ENCODE assay signal across 8 cellular contexts in the genomic region with DNA sequence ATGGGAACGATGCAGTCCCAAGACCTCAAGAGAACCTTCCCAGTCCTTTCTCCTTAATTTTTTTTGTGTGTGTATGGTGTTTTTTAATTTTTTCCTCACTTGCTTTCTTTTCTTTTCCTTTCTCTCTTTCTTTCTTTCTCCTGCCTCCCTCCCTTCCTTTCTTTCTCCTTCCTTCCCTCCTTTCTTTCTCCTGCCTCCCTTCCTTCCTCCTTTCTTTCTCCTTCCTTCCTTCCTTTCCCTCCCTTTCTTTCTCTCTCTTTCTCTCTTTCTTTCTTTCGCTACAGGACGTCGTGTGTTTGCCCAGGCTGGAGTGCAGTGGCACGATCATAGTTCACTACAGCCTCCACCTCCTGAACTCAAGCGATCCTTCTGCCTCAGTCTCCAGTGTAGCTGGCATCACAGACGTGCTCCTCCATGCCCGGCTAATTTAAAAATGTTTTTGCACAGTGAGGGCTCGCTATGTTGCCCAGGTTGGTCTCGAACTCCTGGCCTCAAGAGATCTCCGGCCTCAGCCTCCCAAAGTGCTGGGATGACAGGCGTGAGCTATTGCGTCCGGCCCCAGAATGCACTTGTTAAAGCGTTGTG. TPM values are rescaled to one million over a fixed set of nuclear protein-coding genes. Genes with fewer than 3 reads are reported as not detected.
DNase-seq lines count a peak whose midpoint lies in the region; ATAC-seq, FAIRE-seq and TF ChIP-seq lines count a peak whose summit lies in the region.

No MANE protein-coding gene starts in this region.

- peak overlapping the region; percentile 83 for H3K27ac Mint-ChIP-seq in stimulated activated naive CD8-positive, alpha-beta T cell treated with anti-CD3 and anti-CD28 coated beads, Interleukin-15, Interleukin-2, amounts not matched to agents 100 ng/mL and 50 ng/mL, for 24 hours

- H3K27me3 Mint-ChIP-seq in stimulated activated naive CD8-positive, alpha-beta T cell treated with anti-CD3 and anti-CD28 coated beads, Interleukin-15, Interleukin-2, amounts not matched to agents 100 ng/mL and 50 ng/mL, for 24 hours = no peaks in the 10 kb centered on the region

- H3K36me3 ChIP-seq in bronchial epithelial cell (ENCODE audit: control insufficient read depth, insufficient read depth, low read length) = no peaks in the 10 kb centered on the region
- H3K36me3 ChIP-seq in muscle layer of duodenum (ENCODE audit: control insufficient read depth in 1 of 2, insufficient read depth in 2 of 2, low read length in 2 of 2) = no peaks in the 10 kb centered on the region
- no peaks in the 10 kb centered on the region for H3K36me3 ChIP-seq in vagina

- no peak for DNase-seq in stimulated activated naive CD8-positive, alpha-beta T cell treated with anti-CD3 and anti-CD28 coated beads, Interleukin-15, Interleukin-2, amounts not matched to agents 100 U/mL and 50 U/mL, for 24 hours
- no peak for DNase-seq in bronchial epithelial cell (ENCODE audit: low read depth)
- no peak for DNase-seq in vagina (ENCODE audit: extremely low spot score in 2 of 2)

- no peaks in the 10 kb centered on the region for H3K9me3 ChIP-seq in muscle layer of duodenum (ENCODE audit: control insufficient read depth in 1 of 2, low read length in 2 of 2)
- no peaks in the 10 kb centered on the region for H3K9me3 ChIP-seq in vagina

- TF ChIP-seq CTCF in bronchial epithelial cell (IDR thresholded peaks at IDR 0.05; ENCODE audit: insufficient read depth, low read length, severe bottlenecking) (no peak), vagina (IDR thresholded peaks at IDR 0.05) (no peak)

- intact Hi-C loops in vagina (cut with DNase I) = loop anchor here (5.0 kb wide), 1 partner anchor 76 kb away; a partner anchor contains a TSS

- no peak for TF ChIP-seq POLR2A in vagina (IDR thresholded peaks at IDR 0.05)

- peaks cover 19% of the 10 kb centered on the region for H3K4me1 Mint-ChIP-seq in stimulated activated naive CD8-positive, alpha-beta T cell treated with anti-CD3 and anti-CD28 coated beads, Interleukin-15, Interleukin-2, amounts not matched to agents 100 ng/mL and 50 ng/mL, for 24 hours (ENCODE audit: low read depth)

- no peak for ATAC-seq in stimulated activated naive CD8-positive, alpha-beta T cell treated with anti-CD3 and anti-CD28 coated beads, Interleukin-15, Interleukin-2, amounts not matched to agents 100 U/mL and 50 U/mL, for 24 hours
- ATAC-seq in esophagus mucosa (no peak), HG02852 (IDR thresholded peaks at IDR 0.05; ENCODE audit: unreplicated experiment) (no peak), GM19467 (IDR thresholded peaks at IDR 0.05; ENCODE audit: unreplicated experiment) (no peak)

- peak overlapping the region; percentile 68 for H3K4me3 Mint-ChIP-seq in stimulated activated naive CD8-positive, alpha-beta T cell treated with anti-CD3 and anti-CD28 coated beads, Interleukin-15, Interleukin-2, amounts not matched to agents 100 ng/mL and 50 ng/mL, for 24 hours

- FAIRE-seq in bronchial epithelial cell (lab: Jason Lieb, UNC) = no peak

- peak overlapping the region; percentile 43 for H3K4me3 ChIP-seq in bronchial epithelial cell (ENCODE audit: low read depth, low read length)
- peak overlapping the region; percentile 44 to 62 for H3K4me3 ChIP-seq in muscle layer of duodenum (ENCODE audit: low read depth in 1 of 2, low read length in 2 of 2)
- peak overlapping the region; percentile 58 to 73 for H3K4me3 ChIP-seq in vagina

- H3K27ac ChIP-seq in muscle layer of duodenum (ENCODE audit: low read length) = peak overlapping the region; percentile 60
- peak overlapping the region; percentile 94 for H3K27ac ChIP-seq in vagina

- peaks cover 12% of the 10 kb centered on the region for H3K36me3 Mint-ChIP-seq in stimulated activated naive CD8-positive, alpha-beta T cell treated with anti-CD3 and anti-CD28 coated beads, Interleukin-15, Interleukin-2, amounts not matched to agents 100 ng/mL and 50 ng/mL, for 24 hours (ENCODE audit: low read depth)

- peaks cover 0 to 26% of the 10 kb centered on the region in 2 donors for H3K4me1 ChIP-seq in muscle layer of duodenum (ENCODE audit: control insufficient read depth in 1 of 2, insufficient read depth in 2 of 2, low read length in 2 of 2)
- peaks cover 43% of the 10 kb centered on the region for H3K4me1 ChIP-seq in vagina

- no peaks in the 10 kb centered on the region for H3K9me3 Mint-ChIP-seq in stimulated activated naive CD8-positive, alpha-beta T cell treated with anti-CD3 and anti-CD28 coated beads, Interleukin-15, Interleukin-2, amounts not matched to agents 100 ng/mL and 50 ng/mL, for 24 hours

- H3K27me3 ChIP-seq in bronchial epithelial cell (ENCODE audit: control insufficient read depth, insufficient read depth, low read length) (no peaks in the 10 kb centered on the region), muscle layer of duodenum (ENCODE audit: low read depth, low read length) (no peaks in the 10 kb centered on the region), vagina (no peaks in the 10 kb centered on the region)

RNA-seq across cellular contexts. Expression of a gene that starts 0.7 kb away (rescaled TPM):
- total RNA-seq in bronchial epithelial cell = 54.4 and 65.3 TPM in 2 replicates
- total RNA-seq in vagina = 72.2 TPM
- 30.9 TPM for total RNA-seq in esophagus mucosa

RNA-seq across cellular contexts. Expression of a gene that starts 12.0 kb away (rescaled TPM):
- total RNA-seq in bronchial epithelial cell (29.1 and 32.4 TPM in 2 replicates), vagina (5.6 TPM), esophagus mucosa (14.7 TPM)
